ENCODE assay signal across 12 cellular contexts in genomic region chr5:154367101-154367500, GRCh38.
DNase-seq lines count a peak whose midpoint lies in the region; ATAC-seq and TF ChIP-seq lines count a peak whose summit lies in the region.
"Had no signal": no experiment of that assay in that cellular context is flagged by ENCODE, and none has a peak within 500 bp of the region (broad histone marks: within the 10 kb centered on the region; RNA-seq: fewer than 3 reads in every experiment).

No MANE protein-coding gene starts in this region.

- TF ChIP-seq POLR2A in prostate gland (IDR thresholded peaks at IDR 0.05) = no peak

- H3K4me3 ChIP-seq in brain microvascular endothelial cell (ENCODE audit: low read depth, low read length) = no peak overlapping the region
- no peak overlapping the region for H3K4me3 ChIP-seq in skeletal muscle satellite cell (ENCODE audit: low read length)
- no peak overlapping the region for H3K4me3 ChIP-seq in effector memory CD4-positive, alpha-beta T cell (ENCODE audit: insufficient read depth, low read depth, low read length, poor library complexity, severe bottlenecking)
- no peak overlapping the region for H3K4me3 ChIP-seq in prostate gland

- H3K4me1 ChIP-seq in skeletal muscle satellite cell (ENCODE audit: control insufficient read depth, insufficient read depth, low read length) (peaks cover 73% of the 10 kb centered on the region), prostate gland (replicated peaks) (no peaks in the 10 kb centered on the region)
- H3K4me1 ChIP-seq in effector memory CD4-positive, alpha-beta T cell (ENCODE audit: control insufficient read depth, insufficient read depth, low read length, poor library complexity, severe bottlenecking) = no peaks in the 10 kb centered on the region

- DNase-seq in brain microvascular endothelial cell = peak; percentile 60
- DNase-seq in effector memory CD4-positive, alpha-beta T cell = no peak
- DNase-seq in DMS53 treated with DMSO at 0.1 percent for 48 hours (lab: John Stamatoyannopoulos, UW; ENCODE audit: unreplicated experiment) = no peak
- no peak for DNase-seq in prostate gland (ENCODE audit: low spot score)
- DNase-seq: activated B cell treated with CpG ODN at 0.5 μM for 24 hours, NCI-H510A, retina had no signal

- H3K9me3 ChIP-seq in skeletal muscle satellite cell (replicated peaks; ENCODE audit: low read length) (no peaks in the 10 kb centered on the region), prostate gland (no peaks in the 10 kb centered on the region)
- no peaks in the 10 kb centered on the region for H3K9me3 ChIP-seq in effector memory CD4-positive, alpha-beta T cell (ENCODE audit: control insufficient read depth, low read length)

- ATAC-seq in GM19025 (IDR thresholded peaks at IDR 0.05; ENCODE audit: low read depth, unreplicated experiment) (peak; percentile 46), HG02981 (IDR thresholded peaks at IDR 0.05; ENCODE audit: unreplicated experiment) (peak; percentile 80), HG03025 (IDR thresholded peaks at IDR 0.05; ENCODE audit: low FRiP score, unreplicated experiment) (no peak)

- H3K36me3 ChIP-seq in brain microvascular endothelial cell (replicated peaks) = no peaks in the 10 kb centered on the region
- H3K36me3 ChIP-seq in skeletal muscle satellite cell (ENCODE audit: insufficient read depth, low read length) = no peaks in the 10 kb centered on the region
- no peaks in the 10 kb centered on the region for H3K36me3 ChIP-seq in effector memory CD4-positive, alpha-beta T cell (ENCODE audit: control insufficient read depth, insufficient read depth, low read length)
- H3K36me3 ChIP-seq in prostate gland = no peaks in the 10 kb centered on the region

- H3K27me3 ChIP-seq in brain microvascular endothelial cell (replicated peaks) (no peaks in the 10 kb centered on the region), skeletal muscle satellite cell (ENCODE audit: control insufficient read depth, insufficient read depth, low read length) (no peaks in the 10 kb centered on the region), prostate gland (replicated peaks; ENCODE audit: insufficient read depth) (no peaks in the 10 kb centered on the region)
- no peaks in the 10 kb centered on the region for H3K27me3 ChIP-seq in effector memory CD4-positive, alpha-beta T cell (replicated peaks; ENCODE audit: control insufficient read depth, insufficient read depth, low read length, poor library complexity, severe bottlenecking)

- H3K9ac ChIP-seq in skeletal muscle satellite cell (ENCODE audit: low read depth, low read length) = peak overlapping the region; percentile 54

- in situ Hi-C loops in brain microvascular endothelial cell (cut with HindIII; ENCODE audit: low pct_ligation_motif_present, low sequenced_read_pairs) = no loop called here

- 89% methylated on average over 1 of the region's 1 CpG for WGBS in prostate gland

- intact Hi-C loops in prostate gland (cut with DNase I) = no loop called here

- H3K4me2 ChIP-seq in skeletal muscle satellite cell (ENCODE audit: low read length) = peak overlapping the region; percentile 13

- H3K27ac ChIP-seq in brain microvascular endothelial cell (peak overlapping the region; percentile 88), prostate gland (no peak overlapping the region)
- H3K27ac ChIP-seq in effector memory CD4-positive, alpha-beta T cell (ENCODE audit: insufficient read depth, low read length, poor library complexity, severe bottlenecking) = no peak overlapping the region
- H3K27ac ChIP-seq: HL-60 had no signal

- TF ChIP-seq CTCF in brain microvascular endothelial cell (IDR thresholded peaks at IDR 0.05; ENCODE audit: low read depth, low read length, missing control alignments) (no peak), prostate gland (IDR thresholded peaks at IDR 0.05) (no peak)
